8 cellular contexts compared by ENCODE assay signal in genomic region chr1:9291914-9292360, GRCh38. TPM values are rescaled to one million over a fixed set of nuclear protein-coding genes. Genes with fewer than 3 reads are reported as not detected.
DNase-seq lines count a peak whose midpoint lies in the region; ATAC-seq and TF ChIP-seq lines count a peak whose summit lies in the region.

No MANE protein-coding gene starts in this region.

- H3K4me1 Mint-ChIP-seq in WTC11: peaks cover 12% of the 10 kb centered on the region
- H3K4me1 Mint-ChIP-seq in glutamatergic neuron (ENCODE audit: low read depth, unreplicated experiment): peaks cover 32% of the 10 kb centered on the region

- peaks cover 10% of the 10 kb centered on the region for H3K9me3 Mint-ChIP-seq in WTC11
- peaks cover 6% of the 10 kb centered on the region for H3K9me3 Mint-ChIP-seq in glutamatergic neuron (ENCODE audit: unreplicated experiment)

- H3K9ac ChIP-seq in rectal smooth muscle tissue (ENCODE audit: low read length): peak overlapping the region; percentile 27

- H3K36me3 ChIP-seq in rectal smooth muscle tissue (ENCODE audit: control insufficient read depth, insufficient read depth, low read length): no peaks in the 10 kb centered on the region

- peak overlapping the region; percentile 94 for H3K27ac ChIP-seq in rectal smooth muscle tissue (ENCODE audit: low read depth, low read length)

- H3K36me3 Mint-ChIP-seq in WTC11: peaks cover 4% of the 10 kb centered on the region; the same call in 1 of the 2 replicates
- peaks cover 12% of the 10 kb centered on the region for H3K36me3 Mint-ChIP-seq in glutamatergic neuron (ENCODE audit: unreplicated experiment)

- H3K4me3 Mint-ChIP-seq in WTC11: peak overlapping the region; percentile 70
- peak overlapping the region; percentile 78 for H3K4me3 Mint-ChIP-seq in glutamatergic neuron (ENCODE audit: unreplicated experiment)

- POLR2A ChIA-PET in WTC11 (lab: Charles Lee): interaction anchor here (0.6 kb wide), 1 partner anchor 204 kb away, joined by 3 read pairs; no protein-coding TSS in a partner anchor

- H3K27ac Mint-ChIP-seq in WTC11 (no peak overlapping the region), glutamatergic neuron (ENCODE audit: unreplicated experiment) (peak overlapping the region; percentile 59)

- peaks cover 15% of the 10 kb centered on the region for H3K4me1 ChIP-seq in rectal smooth muscle tissue (ENCODE audit: control insufficient read depth, insufficient read depth, low read length)

- TF ChIP-seq CTCF in WTC11 (IDR thresholded peaks at IDR 0.05): no peak
- no peak for TF ChIP-seq CTCF in glutamatergic neuron (IDR thresholded peaks at IDR 0.05; ENCODE audit: partially characterized antibody, unreplicated experiment)

- DNase-seq in HCEC 1CT: peak; percentile 64
- no peak for DNase-seq in WTC11 (ENCODE audit: low spot score)
- no peak for DNase-seq in glutamatergic neuron
- no peak for DNase-seq in NCI-H187 treated with DMSO at 0.1 percent for 48 hours (lab: John Stamatoyannopoulos, UW)
- no peak for DNase-seq in A172 (ENCODE audit: low spot score)
- DNase-seq in effector CD4-positive, alpha-beta T cell: no peak

- CTCF ChIA-PET in WTC11 (lab: Charles Lee): interaction anchor here (0.5 to 5.9 kb wide), 9 partner anchors 10 to 945 kb away, joined by 3 to 120 read pairs (median 5); no protein-coding TSS in a partner anchor

- H3K27me3 Mint-ChIP-seq in WTC11 (ENCODE audit: low read depth) (peaks cover 8% of the 10 kb centered on the region), glutamatergic neuron (ENCODE audit: unreplicated experiment) (peaks cover 10% of the 10 kb centered on the region)

- ATAC-seq in WTC11 (peak; percentile 22), GM18861 (IDR thresholded peaks at IDR 0.05; ENCODE audit: unreplicated experiment) (no peak)

- no peaks in the 10 kb centered on the region for H3K27me3 ChIP-seq in rectal smooth muscle tissue (ENCODE audit: control insufficient read depth, insufficient read depth, low read length)

- peak overlapping the region; percentile 71 for H3K4me3 ChIP-seq in rectal smooth muscle tissue (ENCODE audit: low read length)

TF ChIP-seq in WTC11, 78 proteins besides CTCF, POLR2A, EP300 and RAD21:
- TF ChIP-seq ZBTB43 (CRISPR knock-in tag; IDR thresholded peaks at IDR 0.05) (no peak), USF2 (CRISPR knock-in tag; IDR thresholded peaks at IDR 0.05) (no peak), MXD4 (CRISPR knock-in tag; IDR thresholded peaks at IDR 0.05; ENCODE audit: borderline replicate concordance) (no peak), ZMAT4 (CRISPR knock-in tag; IDR thresholded peaks at IDR 0.05) (no peak), ZSCAN18 (CRISPR knock-in tag; IDR thresholded peaks at IDR 0.05) (no peak), GABPB1 (CRISPR knock-in tag; IDR thresholded peaks at IDR 0.05) (no peak), CDX4 (CRISPR knock-in tag; IDR thresholded peaks at IDR 0.05; ENCODE audit: borderline replicate concordance) (no peak), TEAD1 (CRISPR knock-in tag; IDR thresholded peaks at IDR 0.05) (no peak), ETV6 (CRISPR knock-in tag; IDR thresholded peaks at IDR 0.05) (no peak)

RNA-seq across cellular contexts. Expression of gene SPSB1, which starts 0.8 kb away (rescaled TPM):
- 4.3 to 5.5 TPM (median 4.6 TPM) in 3 replicates for total RNA-seq in WTC11 (2021)
- total RNA-seq in glutamatergic neuron (ENCODE audit: unreplicated experiment): 78.6 TPM
- 8.7 and 15.0 TPM in 2 replicates for total RNA-seq in A172 (2014; rRNA removed; shearing (Covaris generic))

RNA-seq across cellular contexts. Expression of gene H6PD, which starts 57.4 kb away (rescaled TPM):
- 7.4 to 7.9 TPM (median 7.8 TPM) in 3 replicates for total RNA-seq in WTC11 (2021)
- 5.0 TPM for total RNA-seq in glutamatergic neuron (ENCODE audit: unreplicated experiment)
- total RNA-seq in A172 (2014; rRNA removed; shearing (Covaris generic)): 8.6 and 10.2 TPM in 2 replicates
